18 cellular contexts compared by ENCODE assay signal in genomic region chr1:247482747-247483146, GRCh38. TPM values are rescaled to one million over a fixed set of nuclear protein-coding genes. Genes with fewer than 3 reads are reported as not detected.
"Had no signal": no experiment of that assay in that cellular context is flagged by ENCODE, and none has a peak within 500 bp of the region (broad histone marks: within the 10 kb centered on the region; RNA-seq: fewer than 3 reads in every experiment).

No MANE protein-coding gene starts in this region.

- H3K36me3 Mint-ChIP-seq: activated CD8-positive, alpha-beta memory T cell treated with anti-CD3 and anti-CD28 coated beads, Interleukin-2, amount 10 ng/mL, durations not matched to agents 7 days and 5 days; activated naive CD8-positive, alpha-beta T cell had no signal

- H3K36me3 ChIP-seq: ovary, thoracic aorta had no signal

- H3K4me1 Mint-ChIP-seq: activated CD8-positive, alpha-beta memory T cell treated with anti-CD3 and anti-CD28 coated beads, Interleukin-2, amount 10 ng/mL, durations not matched to agents 7 days and 5 days; neural crest cell; stimulated activated naive CD8-positive, alpha-beta T cell treated with anti-CD3 and anti-CD28 coated beads, Interleukin-15, amount 100 ng/mL, for 72 hours had no signal

- DNase-seq: activated CD4-positive, alpha-beta T cell treated with anti-CD3 and anti-CD28 coated beads, Interleukin-2, amount 50 U/mL, for 4 hours; activated CD8-positive, alpha-beta memory T cell treated with anti-CD3 and anti-CD28 coated beads, Interleukin-2, amount 10 ng/mL, durations not matched to agents 7 days and 5 days; activated effector memory CD4-positive, alpha-beta T cell treated with anti-CD3 and anti-CD28 coated beads, Interleukin-2, amount 50 U/mL, for 16 hours; activated T-cell treated with anti-CD3 and anti-CD28 coated beads, Interleukin-2, amount 50 U/mL, for 24 hours; left ventricle myocardium superior; mesendoderm; ovary; stimulated activated CD4-positive, alpha-beta T cell treated with anti-CD3 and anti-CD28 coated beads, Interleukin-15, amount 100 ng/mL, for 24 hours; stimulated activated CD4-positive, alpha-beta T cell treated with anti-CD3 and anti-CD28 coated beads, Interleukin-4, amount 100 ng/mL, for 4 hours; stimulated activated naive CD8-positive, alpha-beta T cell treated with anti-CD3 and anti-CD28 coated beads, Interleukin-15, amount 100 ng/mL, for 72 hours had no signal

- H3K9me3 ChIP-seq: ovary, thoracic aorta had no signal

- H3K4me3 ChIP-seq: ovary, thoracic aorta had no signal

- H3K27me3 ChIP-seq: ovary had no signal

- H3K4me3 Mint-ChIP-seq: activated CD8-positive, alpha-beta memory T cell treated with anti-CD3 and anti-CD28 coated beads, Interleukin-2, amount 10 ng/mL, durations not matched to agents 7 days and 5 days; activated naive CD8-positive, alpha-beta T cell; activated T-cell treated with anti-CD3 and anti-CD28 coated beads, Interleukin-2, amount 50 U/mL, for 24 hours; neural crest cell; stimulated activated naive CD8-positive, alpha-beta T cell treated with anti-CD3 and anti-CD28 coated beads, Interleukin-15, amount 100 ng/mL, for 72 hours had no signal

- H3K9me3 Mint-ChIP-seq: activated T-cell treated with anti-CD3 and anti-CD28 coated beads, Interleukin-2, amount 50 U/mL, for 24 hours; neural crest cell; stimulated activated naive CD8-positive, alpha-beta T cell treated with anti-CD3 and anti-CD28 coated beads, Interleukin-15, amount 100 ng/mL, for 72 hours had no signal

- H3K27ac Mint-ChIP-seq: activated CD8-positive, alpha-beta memory T cell treated with anti-CD3 and anti-CD28 coated beads, Interleukin-2, amount 10 ng/mL, durations not matched to agents 7 days and 5 days; activated naive CD8-positive, alpha-beta T cell; activated T-cell treated with anti-CD3 and anti-CD28 coated beads, Interleukin-2, amount 50 U/mL, for 24 hours had no signal

- H3K27ac ChIP-seq: ovary, thoracic aorta had no signal

- ATAC-seq: activated CD4-positive, CD25-positive, alpha-beta regulatory T cell treated with anti-CD3 and anti-CD28 coated beads, Interleukin-2, amount 50 U/mL, for 24 hours; activated CD8-positive, alpha-beta memory T cell treated with anti-CD3 and anti-CD28 coated beads, Interleukin-2, amount 10 ng/mL, durations not matched to agents 7 days and 5 days; left ventricle myocardium superior; stimulated activated naive CD8-positive, alpha-beta T cell treated with anti-CD3 and anti-CD28 coated beads, Interleukin-15, amount 100 ng/mL, for 72 hours had no signal

- H3K27me3 Mint-ChIP-seq: activated naive CD8-positive, alpha-beta T cell; activated T-cell treated with anti-CD3 and anti-CD28 coated beads, Interleukin-2, amount 50 U/mL, for 24 hours; stimulated activated naive CD8-positive, alpha-beta T cell treated with anti-CD3 and anti-CD28 coated beads, Interleukin-15, amount 100 ng/mL, for 72 hours had no signal

RNA-seq across cellular contexts. Expression of gene OR2B11, which starts 24.8 kb away (rescaled TPM):
- total RNA-seq: activated CD8-positive, alpha-beta memory T cell treated with anti-CD3 and anti-CD28 coated beads, Interleukin-2, amount 10 ng/mL, durations not matched to agents 7 days and 5 days; fibroblast of lung; kidney epithelial cell; left ventricle myocardium superior; neural crest cell; ovary; skeletal muscle tissue; thoracic aorta; urinary bladder had no signal
- polyA plus RNA-seq: fibroblast of lung, ovary, urinary bladder had no signal

RNA-seq across cellular contexts. Expression of gene OR2C3, which starts 53.5 kb away (rescaled TPM):
- total RNA-seq: activated CD8-positive, alpha-beta memory T cell treated with anti-CD3 and anti-CD28 coated beads, Interleukin-2, amount 10 ng/mL, durations not matched to agents 7 days and 5 days; fibroblast of lung; left ventricle myocardium superior; neural crest cell; thoracic aorta had no signal
- polyA plus RNA-seq: fibroblast of lung had no signal
